Comparison of ENCODE assay signal across 8 cellular contexts in genomic region chr10:17228081-17229015, GRCh38. TPM values are rescaled to one million over a fixed set of nuclear protein-coding genes. Genes with fewer than 3 reads are reported as not detected.
A peak's percentile ranks its signal among the peaks of the same experiment; 100 is the strongest.
DNase-seq lines count a peak whose midpoint lies in the region; ATAC-seq and TF ChIP-seq lines count a peak whose summit lies in the region.

VIM (plus strand) TSS chr10:17228241; CDS start chr10:17229423, 1,182 bp downstream.

- peaks cover 50% of the 10 kb centered on the region for H3K4me1 Mint-ChIP-seq in activated CD4-positive, alpha-beta T cell treated with anti-CD3 and anti-CD28 coated beads, Interleukin-2, amount 10 ng/mL, durations not matched to agents 7 days and 5 days

- H3K27me3 Mint-ChIP-seq in activated CD4-positive, alpha-beta T cell treated with anti-CD3 and anti-CD28 coated beads, Interleukin-2, amount 10 ng/mL, durations not matched to agents 7 days and 5 days = peaks cover 2% of the 10 kb centered on the region

- H3K27ac Mint-ChIP-seq in activated CD4-positive, alpha-beta T cell treated with anti-CD3 and anti-CD28 coated beads, Interleukin-2, amount 10 ng/mL, durations not matched to agents 7 days and 5 days = peak within 1 kb of the TSS; percentile 100

- peak; percentile 66 for ATAC-seq in left lung

- no peaks in the 10 kb centered on the region for H3K27me3 ChIP-seq in left lung

- H3K4me1 ChIP-seq in ES-I3 (ENCODE audit: insufficient read depth, low read length) (peaks cover 13% of the 10 kb centered on the region), left lung (peaks cover 18 to 57% of the 10 kb centered on the region in 2 donors)

- TF ChIP-seq CTCF in coronary artery (IDR thresholded peaks at IDR 0.05) = no peak
- TF ChIP-seq CTCF in left lung (IDR thresholded peaks at IDR 0.05) = peak in 1 of 2 donors; percentile 22

- no peaks in the 10 kb centered on the region for H3K9me3 Mint-ChIP-seq in activated CD4-positive, alpha-beta T cell treated with anti-CD3 and anti-CD28 coated beads, Interleukin-2, amount 10 ng/mL, durations not matched to agents 7 days and 5 days

- peak within 1 kb of the TSS; percentile 91 for H3K9ac ChIP-seq in ES-I3 (ENCODE audit: low read depth, low read length)

- H3K36me3 ChIP-seq in ES-I3 (ENCODE audit: insufficient read depth, low read length) (peaks cover 20% of the 10 kb centered on the region), left lung (peaks cover 0 to 31% of the 10 kb centered on the region in 2 donors)

- intact Hi-C loops in left lung (cut with DNase I) = no loop called here

- H3K9me3 ChIP-seq in ES-I3 (ENCODE audit: control insufficient read depth, insufficient read depth, low read length) (no peaks in the 10 kb centered on the region; the same call in 1 of the 2 replicates), left lung (no peaks in the 10 kb centered on the region)

- H3K27ac ChIP-seq in coronary artery = peak within 1 kb of the TSS; percentile 99 to 100
- peak within 1 kb of the TSS; percentile 99 for H3K27ac ChIP-seq in left lung

- H3K4me3 ChIP-seq in coronary artery (peak within 1 kb of the TSS; percentile 100), left lung (peak within 1 kb of the TSS; percentile 83)

- CTCF ChIA-PET in activated CD4-positive, alpha-beta T cell treated with anti-CD3 and anti-CD28 coated beads, Interleukin-2, amount 10 ng/mL, durations not matched to agents 7 days and 5 days (lab: Charles Lee) = interaction anchor here (1.0 to 2.6 kb wide), 8 partner anchors 10 to 337 kb away, joined by 3 to 13 read pairs (median 6); no protein-coding TSS in a partner anchor

- peak within 1 kb of the TSS; percentile 99 for H3K4me3 Mint-ChIP-seq in activated CD4-positive, alpha-beta T cell treated with anti-CD3 and anti-CD28 coated beads, Interleukin-2, amount 10 ng/mL, durations not matched to agents 7 days and 5 days

- POLR2A ChIA-PET in activated CD4-positive, alpha-beta T cell treated with anti-CD3 and anti-CD28 coated beads, Interleukin-2, amount 10 ng/mL, durations not matched to agents 7 days and 5 days (lab: Charles Lee) = interaction anchor here (0.9 to 2.2 kb wide), 4 partner anchors 9 to 37 kb away, joined by 3 to 20 read pairs (median 6); no protein-coding TSS in a partner anchor

- H3K36me3 Mint-ChIP-seq in activated CD4-positive, alpha-beta T cell treated with anti-CD3 and anti-CD28 coated beads, Interleukin-2, amount 10 ng/mL, durations not matched to agents 7 days and 5 days (ENCODE audit: low read depth) = peaks cover 43% of the 10 kb centered on the region

- DNase-seq in H4 (ENCODE audit: low spot score) = peak; percentile 91
- peak; percentile 94 for DNase-seq in M059J (ENCODE audit: low read depth)
- DNase-seq in activated CD4-positive, alpha-beta T cell treated with anti-CD3 and anti-CD28 coated beads, Interleukin-2, amount 10 ng/mL, durations not matched to agents 7 days and 5 days = peak; percentile 88
- DNase-seq in coronary artery (ENCODE audit: low spot score) = peak; percentile 99
- DNase-seq in left lung = peak; percentile 93 to 97
- peak; percentile 74 to 75 for DNase-seq in stimulated activated CD4-positive, alpha-beta T cell treated with anti-CD3 and anti-CD28 coated beads, Interleukin-2, amount 100 ng/mL, for 48 hours
- no peak for DNase-seq in NCI-H2029 treated with DMSO at 0.1 percent for 48 hours (lab: John Stamatoyannopoulos, UW)

RNA-seq across cellular contexts. Expression of gene VIM, which starts in this region (rescaled TPM):
- 2,086 and 2,364 TPM in 2 replicates for total RNA-seq in H4 (2014; rRNA removed; shearing (Covaris generic))
- 2,499 and 3,150 TPM in 2 replicates for total RNA-seq in M059J (2014; rRNA removed; shearing (Covaris generic))
- 1,000 to 10,000 TPM; 2,713 to 2,904 TPM for total RNA-seq in activated CD4-positive, alpha-beta T cell treated with anti-CD3 and anti-CD28 coated beads, Interleukin-2, amount 10 ng/mL, durations not matched to agents 7 days and 5 days
- total RNA-seq in left lung = 1,000 to 10,000 TPM; 1,589 to 1,774 TPM
